ENCODE assay signal across 28 cellular contexts in the genomic region with DNA sequence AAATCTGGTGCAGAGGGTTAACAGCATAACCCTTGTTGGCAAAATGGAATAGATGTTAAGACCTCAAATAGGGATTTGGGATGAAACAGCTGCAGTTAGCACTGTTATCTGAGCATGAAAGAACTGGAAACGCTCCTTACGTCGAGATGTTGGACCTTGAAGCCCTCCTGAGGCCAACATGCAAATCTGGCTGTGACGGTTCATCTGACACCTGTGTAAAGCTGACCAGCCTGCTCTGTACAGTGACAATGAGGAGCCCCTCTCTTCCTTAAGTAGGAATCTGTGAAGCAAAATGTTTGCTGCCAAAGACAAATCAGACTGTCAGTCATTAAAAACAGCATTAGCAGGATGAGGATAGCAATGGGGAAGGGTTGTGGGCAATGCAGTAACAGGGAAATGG. TPM values are rescaled to one million over a fixed set of nuclear protein-coding genes. Genes with fewer than 3 reads are reported as not detected.
A peak's percentile ranks its signal among the peaks of the same experiment; 100 is the strongest.
DNase-seq lines count a peak whose midpoint lies in the region; ATAC-seq, FAIRE-seq and TF ChIP-seq lines count a peak whose summit lies in the region.
"Had no signal": no experiment of that assay in that cellular context is flagged by ENCODE, and none has a peak within 500 bp of the region (broad histone marks: within the 10 kb centered on the region; RNA-seq: fewer than 3 reads in every experiment).

No MANE protein-coding gene starts in this region.

- no peak overlapping the region for H3K4me3 Mint-ChIP-seq in brain
- H3K4me3 Mint-ChIP-seq in stimulated activated effector memory CD8-positive, alpha-beta T cell treated with anti-CD3 and anti-CD28 coated beads, Interleukin-12 subunit alpha, Interleukin-12 subunit beta, amount 100 ng/mL, for 72 hours: no peak overlapping the region
- H3K4me3 Mint-ChIP-seq: CD4-positive, alpha-beta memory T cell had no signal

- H3K27me3 Mint-ChIP-seq in brain: peaks cover 6% of the 10 kb centered on the region

- intact Hi-C loops in dorsolateral prefrontal cortex (cut with DNase I): loop anchor here in 1 of 2 donors (10.0 kb wide), 1 partner anchor 219 kb away; a partner anchor contains a TSS

- ATAC-seq in stimulated activated effector memory CD8-positive, alpha-beta T cell treated with anti-CD3 and anti-CD28 coated beads, Interleukin-12 subunit alpha, Interleukin-12 subunit beta, amount 100 ng/mL, for 72 hours: no peak
- no peak for ATAC-seq in GM18873 (IDR thresholded peaks at IDR 0.05; ENCODE audit: low FRiP score, unreplicated experiment)
- ATAC-seq: A549 had no signal

- peaks cover 9% of the 10 kb centered on the region for H3K36me3 Mint-ChIP-seq in brain
- H3K36me3 Mint-ChIP-seq in stimulated activated effector memory CD8-positive, alpha-beta T cell treated with anti-CD3 and anti-CD28 coated beads, Interleukin-12 subunit alpha, Interleukin-12 subunit beta, amount 100 ng/mL, for 72 hours: peaks cover 35% of the 10 kb centered on the region

- no peaks in the 10 kb centered on the region for H3K27me3 ChIP-seq in dorsolateral prefrontal cortex
- H3K27me3 ChIP-seq: SJSA1 had no signal

- no peak for TF ChIP-seq POLR2A in GM12891 (IDR thresholded peaks at IDR 0.05; ENCODE audit: low read depth, low read length)

- no peak overlapping the region for H3K4me3 ChIP-seq in dorsolateral prefrontal cortex
- H3K4me3 ChIP-seq: A549, HAP-1, SJSA1 had no signal

- DNase-seq in GM12891 (ENCODE audit: insufficient read length, low spot score) (no peak), NCI-H526 (lab: John Stamatoyannopoulos, UW) (peak; percentile 40 to 80), urothelium cell line (ENCODE audit: low spot score) (no peak), dorsolateral prefrontal cortex (no peak)
- DNase-seq in stimulated activated effector memory CD8-positive, alpha-beta T cell treated with anti-CD3 and anti-CD28 coated beads, Interleukin-12 subunit alpha, Interleukin-12 subunit beta, amount 100 ng/mL, for 72 hours (ENCODE audit: low spot score in 2 of 2): no peak
- DNase-seq: AML-193; C1 segment of cervical spinal cord; CD4-positive, alpha-beta memory T cell; DMS 273 treated with DMSO at 0.1 percent for 48 hours; DMS79 treated with DMSO at 0.1 percent for 48 hours; GOT3; Kasumi-1; MV-4-11; NCI-H1105; NCI-H146; NCI-H1930; NCI-H2107; NCI-H82; NK-92 treated with Interleukin-12 subunit alpha and Interleukin-12 subunit beta, amount 100 ng/mL, for 24 hours; Right ventricle myocardium superior; RPMI8226 had no signal

- H3K27ac ChIP-seq in dorsolateral prefrontal cortex: no peak overlapping the region
- H3K27ac ChIP-seq: A549, HL-60, SJSA1 had no signal

- peaks cover 9% of the 10 kb centered on the region for H3K4me1 Mint-ChIP-seq in brain
- peaks cover 19% of the 10 kb centered on the region for H3K4me1 Mint-ChIP-seq in stimulated activated effector memory CD8-positive, alpha-beta T cell treated with anti-CD3 and anti-CD28 coated beads, Interleukin-12 subunit alpha, Interleukin-12 subunit beta, amount 100 ng/mL, for 72 hours

- no peak for TF ChIP-seq CTCF in brain (conservative IDR thresholded peaks at IDR 0.05)
- no peak for TF ChIP-seq CTCF in dorsolateral prefrontal cortex (IDR thresholded peaks at IDR 0.05 in 54 of 56, conservative IDR thresholded peaks at IDR 0.05 in 2 of 56; ENCODE audit: low read depth in 1 of 56, partially characterized antibody in 56 of 56)

- H3K27ac Mint-ChIP-seq in brain: peak overlapping the region in 3 of 5 experiments; percentile 12 to 31 (median 17)
- H3K27ac Mint-ChIP-seq in stimulated activated effector memory CD8-positive, alpha-beta T cell treated with anti-CD3 and anti-CD28 coated beads, Interleukin-12 subunit alpha, Interleukin-12 subunit beta, amount 100 ng/mL, for 72 hours: no peak overlapping the region
- H3K27ac Mint-ChIP-seq: CD4-positive, alpha-beta memory T cell had no signal

- H3K9me3 Mint-ChIP-seq in brain: no peaks in the 10 kb centered on the region
- no peaks in the 10 kb centered on the region for H3K9me3 Mint-ChIP-seq in stimulated activated effector memory CD8-positive, alpha-beta T cell treated with anti-CD3 and anti-CD28 coated beads, Interleukin-12 subunit alpha, Interleukin-12 subunit beta, amount 100 ng/mL, for 72 hours
- H3K9me3 Mint-ChIP-seq: CD4-positive, alpha-beta memory T cell had no signal

- FAIRE-seq in GM12891 (lab: Jason Lieb, UNC) (peak; percentile 13), urothelium cell line (lab: Jason Lieb, UNC) (peak; percentile 27)
- FAIRE-seq: A549, GM18507 had no signal

TF ChIP-seq in GM12891, 5 proteins besides CTCF, POLR2A, EP300 and RAD21:
- TF ChIP-seq POLR2AphosphoS5 (IDR thresholded peaks at IDR 0.05; ENCODE audit: low read depth, low read length): no peak
- TF ChIP-seq TAF1 (IDR thresholded peaks at IDR 0.05; ENCODE audit: low read depth, low read length): no peak
- TF ChIP-seq SPI1 (IDR thresholded peaks at IDR 0.05; ENCODE audit: low read depth, low read length): no peak
- no peak for TF ChIP-seq PAX5 (IDR thresholded peaks at IDR 0.05; ENCODE audit: insufficient read depth, low read length, severe bottlenecking)
- no peak for TF ChIP-seq POU2F2 (IDR thresholded peaks at IDR 0.05; ENCODE audit: low read depth, low read length)

RNA-seq across cellular contexts. Expression of a gene that starts 36.5 kb away (rescaled TPM):
- 10.5 TPM for polyA plus RNA-seq in GM12891 (2012; ENCODE audit: low read depth, missing spikeins)
- 2.2 TPM for polyA plus RNA-seq in brain (ENCODE audit: insufficient read depth, low read depth, low replicate concordance)
- total RNA-seq in dorsolateral prefrontal cortex: 10 to 100 TPM in 118 of 120 experiments, 1 to 10 TPM in 2; 4.4 to 80.4 (median 28.9) TPM

Comparison
In these comparisons a context has a peak if more than half of its experiments do, and no peak if none do; other contexts are left out.
1. DNase-seq: peak in NCI-H526 (2 of 2); none in GM12891 (single experiment), urothelium cell line (single experiment), stimulated activated effector memory CD8-positive, alpha-beta T cell treated with anti-CD3 and anti-CD28 coated beads, Interleukin-12 subunit alpha, Interleukin-12 subunit beta, amount 100 ng/mL, for 72 hours (0 of 2) and dorsolateral prefrontal cortex (0 of 10).